10 cellular contexts compared by ENCODE assay signal in genomic region chr7:113404245-113404644, GRCh38.
DNase-seq lines count a peak whose midpoint lies in the region; ATAC-seq and TF ChIP-seq lines count a peak whose summit lies in the region.
"Had no signal": no experiment of that assay in that cellular context is flagged by ENCODE, and none has a peak within 500 bp of the region (broad histone marks: within the 10 kb centered on the region; RNA-seq: fewer than 3 reads in every experiment).

No MANE protein-coding gene starts in this region.

- H3K4me3 ChIP-seq in KMS-11 (IDR thresholded peaks at IDR 0.05; ENCODE audit: insufficient read depth, low read depth, low read length) (no peak overlapping the region), astrocyte of the spinal cord (ENCODE audit: low read depth, low read length) (no peak overlapping the region), psoas muscle (no peak overlapping the region)
- H3K4me3 ChIP-seq: vagina had no signal

- H3K27ac ChIP-seq in KMS-11 (no peak overlapping the region), psoas muscle (no peak overlapping the region)
- H3K27ac ChIP-seq: vagina had no signal

- intact Hi-C loops in psoas muscle (cut with DNase I) = loop anchor here (2.0 to 5.0 kb wide), 2 partner anchors 293 to 295 kb away; no protein-coding TSS in a partner anchor

- no peak overlapping the region for H2AFZ ChIP-seq in KMS-11 (ENCODE audit: low read depth)

- no peaks in the 10 kb centered on the region for H4K20me1 ChIP-seq in KMS-11 (ENCODE audit: insufficient read depth)

- no peak overlapping the region for H3K9ac ChIP-seq in KMS-11

- no peaks in the 10 kb centered on the region for H3K79me2 ChIP-seq in KMS-11 (ENCODE audit: insufficient read depth, low read depth)

- peak; percentile 12 for DNase-seq in NCI-H2171 treated with DMSO at 0.1 percent for 48 hours (lab: John Stamatoyannopoulos, UW)
- DNase-seq in NCI-H2171 (lab: John Stamatoyannopoulos, UW) = no peak
- DNase-seq in astrocyte of the spinal cord (ENCODE audit: low read depth, low spot score) = no peak
- no peak for DNase-seq in psoas muscle
- DNase-seq in activated T-cell treated with anti-CD3 and anti-CD28 coated beads, Interleukin-2, amount 50 U/mL, for 1 hour = no peak
- no peak for DNase-seq in NCI-H510A (lab: John Stamatoyannopoulos, UW)
- DNase-seq: anterior cingulate cortex had no signal

- H3K36me3 ChIP-seq in KMS-11 (ENCODE audit: insufficient read depth) (no peaks in the 10 kb centered on the region), psoas muscle (ENCODE audit: insufficient read depth in 1 of 2, low read depth in 1 of 2) (no peaks in the 10 kb centered on the region)
- H3K36me3 ChIP-seq: vagina had no signal

- peak; percentile 61 for TF ChIP-seq CTCF in KMS-11 (conservative IDR thresholded peaks at IDR 0.05; ENCODE audit: low read depth, low read length)
- peak; percentile 14 for TF ChIP-seq CTCF in astrocyte of the spinal cord (IDR thresholded peaks at IDR 0.05; ENCODE audit: low read depth, low read length)
- TF ChIP-seq CTCF in psoas muscle (IDR thresholded peaks at IDR 0.05) = peak; percentile 40

- in situ Hi-C loops in astrocyte of the spinal cord (cut with HindIII; ENCODE audit: low sequenced_read_pairs) = no loop called here

- no peak overlapping the region for H3K4me2 ChIP-seq in KMS-11

- ATAC-seq in psoas muscle (peak in 3 of 4 donors; percentile 47 to 79 (median 50)), GM21528 (IDR thresholded peaks at IDR 0.05; ENCODE audit: low FRiP score, unreplicated experiment) (no peak)

- H3K4me1 ChIP-seq in KMS-11 (ENCODE audit: low read depth, poor library complexity, severe bottlenecking) = no peaks in the 10 kb centered on the region
- no peaks in the 10 kb centered on the region for H3K4me1 ChIP-seq in psoas muscle
- H3K4me1 ChIP-seq: vagina had no signal

- WGBS in psoas muscle, 3 donors = 40 to 44% (median 42%) methylated on average over 8 of the region's 8 CpGs

- no peaks in the 10 kb centered on the region for H3K9me3 ChIP-seq in psoas muscle
- H3K9me3 ChIP-seq: vagina had no signal

- H3K27me3 ChIP-seq in KMS-11 (ENCODE audit: insufficient read depth, low read depth) (no peaks in the 10 kb centered on the region), psoas muscle (ENCODE audit: insufficient read depth in 3 of 3, low read length in 2 of 3) (no peaks in the 10 kb centered on the region)
- H3K27me3 ChIP-seq: vagina had no signal
